In the genomic region with DNA sequence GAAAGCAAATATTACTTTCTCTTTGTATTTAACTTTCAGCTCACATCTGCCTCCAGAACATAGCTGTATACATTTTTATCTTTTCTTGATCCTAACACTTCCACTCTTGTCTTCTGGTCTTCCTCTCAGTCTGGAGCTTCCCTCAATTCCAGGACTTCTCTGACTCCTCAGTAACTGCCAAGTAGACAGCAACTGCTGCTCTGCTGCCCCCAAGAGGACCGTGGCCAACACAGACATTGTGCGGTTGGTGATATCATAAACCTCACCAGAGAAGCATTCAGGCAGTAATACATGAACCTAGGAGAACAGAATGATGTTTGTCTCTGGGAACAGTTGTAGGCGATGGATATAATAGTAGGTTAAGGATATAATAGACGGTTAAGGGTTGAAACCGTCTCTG, we compare ENCODE assay signal across 8 cellular contexts.
DNase-seq lines count a peak whose midpoint lies in the region; ATAC-seq lines count a peak whose summit lies in the region.

No MANE protein-coding gene starts in this region.

- DNase-seq in DMS 273 (lab: John Stamatoyannopoulos, UW; ENCODE audit: unreplicated experiment) (peak; percentile 65), DMS 273 treated with DMSO at 0.1 percent for 48 hours (lab: John Stamatoyannopoulos, UW) (no peak), MV-4-11 (lab: John Stamatoyannopoulos, UW) (peak; percentile 7), adipocyte (ENCODE audit: low read depth) (peak; percentile 31), kidney tubule cell (ENCODE audit: low spot score) (peak; percentile 59)
- DNase-seq in stimulated activated CD8-positive, alpha-beta memory T cell treated with anti-CD3 and anti-CD28 coated beads, Interleukin-4, amount 100 ng/mL, for 48 hours: no peak
- no peak for DNase-seq in activated CD4-positive, CD25-positive, alpha-beta regulatory T cell treated with anti-CD3 and anti-CD28 coated beads, Interleukin-2, amount 50 U/mL, for 72 hours

- H3K36me3 ChIP-seq in adipocyte (ENCODE audit: control insufficient read depth, insufficient read depth, low read length, severe bottlenecking): no peaks in the 10 kb centered on the region

- no peak overlapping the region for H3K4me3 ChIP-seq in adipocyte (ENCODE audit: low read length)

- no peak for ATAC-seq in HG03280 (IDR thresholded peaks at IDR 0.05; ENCODE audit: unreplicated experiment)

- H3K27me3 ChIP-seq in adipocyte (replicated peaks; ENCODE audit: control insufficient read depth, insufficient read depth, low read length): peaks cover 4% of the 10 kb centered on the region

- no peak overlapping the region for H3K9ac ChIP-seq in adipocyte (ENCODE audit: low read length)

- peaks cover 13% of the 10 kb centered on the region for H3K9me3 ChIP-seq in adipocyte (ENCODE audit: control insufficient read depth, low read length)

- H3K4me1 ChIP-seq in adipocyte (ENCODE audit: control insufficient read depth, insufficient read depth, low read length): no peaks in the 10 kb centered on the region

Comparison
In these comparisons a context has a peak if more than half of its experiments do, and no peak if none do; other contexts are left out.
1. DNase-seq: peak in DMS 273 (single experiment), MV-4-11 (single experiment), adipocyte (single experiment) and kidney tubule cell (single experiment); none in DMS 273 treated with DMSO at 0.1 percent for 48 hours (single experiment), stimulated activated CD8-positive, alpha-beta memory T cell treated with anti-CD3 and anti-CD28 coated beads, Interleukin-4, amount 100 ng/mL, for 48 hours (single experiment) and activated CD4-positive, CD25-positive, alpha-beta regulatory T cell treated with anti-CD3 and anti-CD28 coated beads, Interleukin-2, amount 50 U/mL, for 72 hours (single experiment).